1 cellular context compared by ENCODE assay signal in the genomic region with DNA sequence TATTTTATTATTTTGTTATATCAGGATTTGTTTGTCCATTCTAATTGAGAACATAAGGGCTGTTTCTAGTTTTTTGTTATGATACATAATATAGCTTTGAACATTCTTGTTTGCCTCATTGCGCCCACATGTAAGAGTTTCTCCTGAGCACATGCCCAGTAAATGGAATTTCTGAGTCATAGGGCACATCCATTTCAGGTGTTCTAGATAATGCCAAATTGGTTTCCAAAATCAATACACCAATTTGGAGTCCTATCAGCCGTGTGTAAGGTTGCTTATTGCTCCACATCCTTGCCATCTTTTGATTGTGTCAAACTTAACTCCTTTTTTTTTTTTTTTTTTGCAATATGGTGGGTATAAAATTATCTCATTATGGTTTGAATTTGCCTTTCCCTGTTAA.
TF ChIP-seq lines count a peak whose summit lies in the region.

No MANE protein-coding gene starts in this region.

TF ChIP-seq in liver, 16 proteins besides CTCF, POLR2A, EP300 and RAD21 (continued from another document):
- TF ChIP-seq, protein P1, sequence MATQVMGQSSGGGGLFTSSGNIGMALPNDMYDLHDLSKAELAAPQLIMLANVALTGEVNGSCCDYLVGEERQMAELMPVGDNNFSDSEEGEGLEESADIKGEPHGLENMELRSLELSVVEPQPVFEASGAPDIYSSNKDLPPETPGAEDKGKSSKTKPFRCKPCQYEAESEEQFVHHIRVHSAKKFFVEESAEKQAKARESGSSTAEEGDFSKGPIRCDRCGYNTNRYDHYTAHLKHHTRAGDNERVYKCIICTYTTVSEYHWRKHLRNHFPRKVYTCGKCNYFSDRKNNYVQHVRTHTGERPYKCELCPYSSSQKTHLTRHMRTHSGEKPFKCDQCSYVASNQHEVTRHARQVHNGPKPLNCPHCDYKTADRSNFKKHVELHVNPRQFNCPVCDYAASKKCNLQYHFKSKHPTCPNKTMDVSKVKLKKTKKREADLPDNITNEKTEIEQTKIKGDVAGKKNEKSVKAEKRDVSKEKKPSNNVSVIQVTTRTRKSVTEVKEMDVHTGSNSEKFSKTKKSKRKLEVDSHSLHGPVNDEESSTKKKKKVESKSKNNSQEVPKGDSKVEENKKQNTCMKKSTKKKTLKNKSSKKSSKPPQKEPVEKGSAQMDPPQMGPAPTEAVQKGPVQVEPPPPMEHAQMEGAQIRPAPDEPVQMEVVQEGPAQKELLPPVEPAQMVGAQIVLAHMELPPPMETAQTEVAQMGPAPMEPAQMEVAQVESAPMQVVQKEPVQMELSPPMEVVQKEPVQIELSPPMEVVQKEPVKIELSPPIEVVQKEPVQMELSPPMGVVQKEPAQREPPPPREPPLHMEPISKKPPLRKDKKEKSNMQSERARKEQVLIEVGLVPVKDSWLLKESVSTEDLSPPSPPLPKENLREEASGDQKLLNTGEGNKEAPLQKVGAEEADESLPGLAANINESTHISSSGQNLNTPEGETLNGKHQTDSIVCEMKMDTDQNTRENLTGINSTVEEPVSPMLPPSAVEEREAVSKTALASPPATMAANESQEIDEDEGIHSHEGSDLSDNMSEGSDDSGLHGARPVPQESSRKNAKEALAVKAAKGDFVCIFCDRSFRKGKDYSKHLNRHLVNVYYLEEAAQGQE (IDR thresholded peaks at IDR 0.05): peak; percentile 26
- TF ChIP-seq SP1 (IDR thresholded peaks at IDR 0.05) (peak; percentile 74), TAF1 (conservative IDR thresholded peaks at IDR 0.05) (no peak), RXRA (IDR thresholded peaks at IDR 0.05) (peak; percentile 67 to 84), JUND (IDR thresholded peaks at IDR 0.05) (peak; percentile 99 to 100), GABPA (IDR thresholded peaks at IDR 0.05 in 1 of 2, conservative IDR thresholded peaks at IDR 0.05 in 1 of 2) (no peak), HNF4G (IDR thresholded peaks at IDR 0.05) (no peak), EGR1 (IDR thresholded peaks at IDR 0.05; ENCODE audit: low read depth in 2 of 2) (peak in 1 of 2 donors; percentile 86), HNF4A (conservative IDR thresholded peaks at IDR 0.05) (peak; percentile 71 to 84), NR2F2 (IDR thresholded peaks at IDR 0.05) (no peak)
- TF ChIP-seq, protein P2, sequence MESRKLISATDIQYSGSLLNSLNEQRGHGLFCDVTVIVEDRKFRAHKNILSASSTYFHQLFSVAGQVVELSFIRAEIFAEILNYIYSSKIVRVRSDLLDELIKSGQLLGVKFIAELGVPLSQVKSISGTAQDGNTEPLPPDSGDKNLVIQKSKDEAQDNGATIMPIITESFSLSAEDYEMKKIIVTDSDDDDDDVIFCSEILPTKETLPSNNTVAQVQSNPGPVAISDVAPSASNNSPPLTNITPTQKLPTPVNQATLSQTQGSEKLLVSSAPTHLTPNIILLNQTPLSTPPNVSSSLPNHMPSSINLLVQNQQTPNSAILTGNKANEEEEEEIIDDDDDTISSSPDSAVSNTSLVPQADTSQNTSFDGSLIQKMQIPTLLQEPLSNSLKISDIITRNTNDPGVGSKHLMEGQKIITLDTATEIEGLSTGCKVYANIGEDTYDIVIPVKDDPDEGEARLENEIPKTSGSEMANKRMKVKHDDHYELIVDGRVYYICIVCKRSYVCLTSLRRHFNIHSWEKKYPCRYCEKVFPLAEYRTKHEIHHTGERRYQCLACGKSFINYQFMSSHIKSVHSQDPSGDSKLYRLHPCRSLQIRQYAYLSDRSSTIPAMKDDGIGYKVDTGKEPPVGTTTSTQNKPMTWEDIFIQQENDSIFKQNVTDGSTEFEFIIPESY (IDR thresholded peaks at IDR 0.05): peak; percentile 73
